Comparison of ENCODE assay signal across 8 cellular contexts in genomic region chr6:80742481-80742880, GRCh38.
DNase-seq lines count a peak whose midpoint lies in the region; ATAC-seq and TF ChIP-seq lines count a peak whose summit lies in the region.

No MANE protein-coding gene starts in this region.

- peak; percentile 74 for ATAC-seq in HG02981 (IDR thresholded peaks at IDR 0.05; ENCODE audit: unreplicated experiment)
- ATAC-seq in left lobe of liver = peak; percentile 74

- no peaks in the 10 kb centered on the region for H3K27me3 Mint-ChIP-seq in Calu3 (ENCODE audit: unreplicated experiment)
- no peaks in the 10 kb centered on the region for H3K27me3 Mint-ChIP-seq in activated CD4-positive, alpha-beta T cell treated with anti-CD3 and anti-CD28 coated beads, Interleukin-2, amount 10 ng/mL, durations not matched to agents 7 days and 5 days

- DNase-seq in Calu3 (peak; percentile 13), SK-N-MC (ENCODE audit: low read depth, low spot score) (peak; percentile 28), left lobe of liver (ENCODE audit: low spot score) (no peak), NOMO-1 treated with DMSO at 0.1 percent for 48 hours (lab: John Stamatoyannopoulos, UW; ENCODE audit: unreplicated experiment) (no peak), NCI-H2227 (lab: John Stamatoyannopoulos, UW; ENCODE audit: unreplicated experiment) (no peak), cortex of kidney (lab: John Stamatoyannopoulos, UW) (no peak)
- DNase-seq in activated CD4-positive, alpha-beta T cell treated with anti-CD3 and anti-CD28 coated beads, Interleukin-2, amount 10 ng/mL, durations not matched to agents 7 days and 5 days = no peak

- H3K4me3 Mint-ChIP-seq in Calu3 (ENCODE audit: low read depth, unreplicated experiment) = no peak overlapping the region
- H3K4me3 Mint-ChIP-seq in activated CD4-positive, alpha-beta T cell treated with anti-CD3 and anti-CD28 coated beads, Interleukin-2, amount 10 ng/mL, durations not matched to agents 7 days and 5 days = no peak overlapping the region

- H3K4me3 ChIP-seq in SK-N-MC = no peak overlapping the region

- no peak overlapping the region for H3K27ac ChIP-seq in SK-N-MC

- BruUV-seq in Calu3 (replicated peaks; lab: Mats Ljungman, UMichigan) = no TSS peak

- peaks cover 2% of the 10 kb centered on the region for H3K9me3 Mint-ChIP-seq in Calu3 (ENCODE audit: low read depth, unreplicated experiment)
- no peaks in the 10 kb centered on the region for H3K9me3 Mint-ChIP-seq in activated CD4-positive, alpha-beta T cell treated with anti-CD3 and anti-CD28 coated beads, Interleukin-2, amount 10 ng/mL, durations not matched to agents 7 days and 5 days

- TF ChIP-seq CTCF in Calu3 (IDR thresholded peaks at IDR 0.05; ENCODE audit: unreplicated experiment) = peak; percentile 38

- H3K4me1 Mint-ChIP-seq in Calu3 (ENCODE audit: low read depth, unreplicated experiment) = no peaks in the 10 kb centered on the region
- H3K4me1 Mint-ChIP-seq in activated CD4-positive, alpha-beta T cell treated with anti-CD3 and anti-CD28 coated beads, Interleukin-2, amount 10 ng/mL, durations not matched to agents 7 days and 5 days = no peaks in the 10 kb centered on the region

- no peak overlapping the region for H3K27ac Mint-ChIP-seq in Calu3 (ENCODE audit: unreplicated experiment)
- H3K27ac Mint-ChIP-seq in activated CD4-positive, alpha-beta T cell treated with anti-CD3 and anti-CD28 coated beads, Interleukin-2, amount 10 ng/mL, durations not matched to agents 7 days and 5 days = no peak overlapping the region

- POLR2A ChIA-PET in activated CD4-positive, alpha-beta T cell treated with anti-CD3 and anti-CD28 coated beads, Interleukin-2, amount 10 ng/mL, durations not matched to agents 7 days and 5 days (lab: Charles Lee) = no interaction called here

- intact Hi-C loops in Calu3 (cut with micrococcal nuclease; ENCODE audit: unreplicated experiment) = loop anchor here (5.0 kb wide), 2 partner anchors 725 to 1010 kb away; partner anchors contain the start of gene TENT5A

- H3K9me3 ChIP-seq in SK-N-MC (ENCODE audit: low read depth, low read length) = no peaks in the 10 kb centered on the region

- CTCF ChIA-PET in Calu3 (lab: Charles Lee) = no interaction called here
- CTCF ChIA-PET in activated CD4-positive, alpha-beta T cell treated with anti-CD3 and anti-CD28 coated beads, Interleukin-2, amount 10 ng/mL, durations not matched to agents 7 days and 5 days (lab: Charles Lee) = no interaction called here

- no peaks in the 10 kb centered on the region for H3K36me3 Mint-ChIP-seq in Calu3 (ENCODE audit: insufficient read depth, unreplicated experiment)
- H3K36me3 Mint-ChIP-seq in activated CD4-positive, alpha-beta T cell treated with anti-CD3 and anti-CD28 coated beads, Interleukin-2, amount 10 ng/mL, durations not matched to agents 7 days and 5 days (ENCODE audit: low read depth) = no peaks in the 10 kb centered on the region

- no peak overlapping the region for H3K9ac ChIP-seq in SK-N-MC (ENCODE audit: insufficient read length)

- H3K36me3 ChIP-seq in SK-N-MC (ENCODE audit: insufficient read depth, low read length) = no peaks in the 10 kb centered on the region

Comparison
In these comparisons a context has a peak if more than half of its experiments do, and no peak if none do; other contexts are left out.
1. DNase-seq: peak in Calu3 (single experiment) and SK-N-MC (single experiment); none in left lobe of liver (single experiment), NOMO-1 treated with DMSO at 0.1 percent for 48 hours (single experiment), NCI-H2227 (single experiment), cortex of kidney (single experiment) and activated CD4-positive, alpha-beta T cell treated with anti-CD3 and anti-CD28 coated beads, Interleukin-2, amount 10 ng/mL, durations not matched to agents 7 days and 5 days (single experiment).